ENCODE assay signal across 24 cellular contexts in genomic region chr21:38671716-38672115, GRCh38.
DNase-seq lines count a peak whose midpoint lies in the region; ATAC-seq, FAIRE-seq and TF ChIP-seq lines count a peak whose summit lies in the region.
"Had no signal": no experiment of that assay in that cellular context is flagged by ENCODE, and none has a peak within 500 bp of the region (broad histone marks: within the 10 kb centered on the region; RNA-seq: fewer than 3 reads in every experiment).

No MANE protein-coding gene starts in this region.

- H3K27me3 ChIP-seq in ascending aorta (no peaks in the 10 kb centered on the region), thoracic aorta (replicated peaks; ENCODE audit: insufficient read depth) (no peaks in the 10 kb centered on the region)

- intact Hi-C loops in ascending aorta (cut with DNase I): loop anchor here (2.0 kb wide), 1 partner anchor 41 kb away; no protein-coding TSS in a partner anchor

- no peak for FAIRE-seq in GM19239 (lab: Jason Lieb, UNC)
- FAIRE-seq: G401.6, GM12878, GM18507 had no signal

- TF ChIP-seq CTCF in ascending aorta (IDR thresholded peaks at IDR 0.05) (no peak), choroid plexus epithelial cell (conservative IDR thresholded peaks at IDR 0.05; ENCODE audit: low read depth, low read length) (no peak), fibroblast of villous mesenchyme (IDR thresholded peaks at IDR 0.05; ENCODE audit: insufficient read depth, low read depth, low read length) (no peak), thoracic aorta (IDR thresholded peaks at IDR 0.05) (no peak)

- H3K4me1 ChIP-seq in ascending aorta: peaks cover 0 to 17% of the 10 kb centered on the region in 2 donors
- peaks cover 4 to 44% of the 10 kb centered on the region in 2 donors for H3K4me1 ChIP-seq in thoracic aorta (ENCODE audit: control insufficient read depth in 1 of 2, low read depth in 2 of 2)
- H3K4me1 ChIP-seq: BE2C had no signal

- H3K9me3 ChIP-seq in ascending aorta (no peaks in the 10 kb centered on the region), thoracic aorta (no peaks in the 10 kb centered on the region)
- H3K9me3 ChIP-seq: BE2C had no signal

- H3K36me3 ChIP-seq in ascending aorta (no peaks in the 10 kb centered on the region), thoracic aorta (no peaks in the 10 kb centered on the region)
- H3K36me3 ChIP-seq: BE2C had no signal

- ATAC-seq in thoracic aorta (ENCODE audit: insufficient number of reproducible peaks, low FRiP score, low read depth): no peak
- no peak for ATAC-seq in HG02840 (IDR thresholded peaks at IDR 0.05; ENCODE audit: low FRiP score, unreplicated experiment)
- ATAC-seq: GM12878, GM23338, HCT116 had no signal

- DNase-seq in ascending aorta (ENCODE audit: low spot score in 2 of 2) (no peak), choroid plexus epithelial cell (ENCODE audit: low read depth) (peak; percentile 52), fibroblast of villous mesenchyme (ENCODE audit: low read depth) (peak; percentile 10), thoracic aorta (ENCODE audit: low spot score) (no peak), GM19239 (ENCODE audit: insufficient read length, low spot score) (no peak), C1 segment of cervical spinal cord (lab: John Stamatoyannopoulos, UW) (no peak)
- DNase-seq: ACHN; BE2C; DMS79 treated with DMSO at 0.1 percent for 48 hours; KBM-7; MV-4-11; NCI-H1417; NCI-H187 treated with DMSO at 0.1 percent for 48 hours; NCI-H2171 treated with DMSO at 0.1 percent for 48 hours; NCI-H446 treated with DMSO at 0.1 percent for 48 hours; NK-92 treated with Interleukin-12 subunit alpha and Interleukin-12 subunit beta, amount 100 ng/mL, for 24 hours; RPMI8226; SIG-M5 had no signal

- H3K27ac ChIP-seq in ascending aorta: peak overlapping the region; percentile 78 to 83
- H3K27ac ChIP-seq in thoracic aorta: peak overlapping the region; percentile 71 to 83

- peak overlapping the region in 1 of 2 donors; percentile 18 for H3K4me3 ChIP-seq in ascending aorta
- no peak overlapping the region for H3K4me3 ChIP-seq in choroid plexus epithelial cell (ENCODE audit: low read depth, low read length)
- H3K4me3 ChIP-seq in fibroblast of villous mesenchyme (ENCODE audit: low read depth, low read length): no peak overlapping the region
- peak overlapping the region; percentile 40 for H3K4me3 ChIP-seq in thoracic aorta
- H3K4me3 ChIP-seq: GM12878, GM23338 had no signal

Comparison
In these comparisons a context has a peak if more than half of its experiments do, and no peak if none do; other contexts are left out.
1. DNase-seq: peak in choroid plexus epithelial cell (single experiment) and fibroblast of villous mesenchyme (single experiment); none in ascending aorta (0 of 2), thoracic aorta (single experiment), GM19239 (single experiment) and C1 segment of cervical spinal cord (0 of 14).